7 cellular contexts compared by ENCODE assay signal in the genomic region with DNA sequence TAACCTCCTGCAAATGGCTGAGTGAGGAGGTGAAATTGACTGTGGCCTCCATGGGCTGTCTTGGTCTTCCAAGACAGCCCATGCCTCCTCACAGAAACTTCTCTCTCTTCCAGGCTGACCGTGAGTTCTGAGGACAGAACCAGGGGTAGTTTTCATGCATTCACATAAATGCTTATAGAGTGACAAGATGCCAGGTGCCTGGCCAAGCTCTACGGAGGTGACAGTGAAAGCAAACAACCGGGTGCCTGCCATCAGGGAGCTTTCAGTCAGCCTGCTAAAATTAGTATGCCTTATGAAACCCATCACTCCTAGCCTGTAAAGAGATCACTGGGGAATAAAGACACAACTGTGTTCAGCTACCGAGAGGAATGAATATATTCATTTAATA. TPM values are rescaled to one million over a fixed set of nuclear protein-coding genes. Genes with fewer than 3 reads are reported as not detected.
DNase-seq lines count a peak whose midpoint lies in the region; ATAC-seq and TF ChIP-seq lines count a peak whose summit lies in the region.

No MANE protein-coding gene starts in this region.

- H3K27me3 ChIP-seq in HUES64 (ENCODE audit: insufficient read depth, low read length), result peaks cover 18% of the 10 kb centered on the region
- no peaks in the 10 kb centered on the region for H3K27me3 ChIP-seq in kidney epithelial cell (ENCODE audit: control insufficient read depth, insufficient read depth, low read length)
- H3K27me3 ChIP-seq in stomach, result peaks cover 0 to 4% (median 0%) of the 10 kb centered on the region in 3 donors

- WGBS in HUES64, result 83% methylated on average over 3 of the region's 4 CpGs
- WGBS in stomach, 5 donors, result 34 to 42% (median 39%) methylated on average over 4 of the region's 4 CpGs

- no peaks in the 10 kb centered on the region for H3K9me3 ChIP-seq in HUES64 (ENCODE audit: insufficient read depth, low read depth, low read length)
- H3K9me3 ChIP-seq in stomach, result no peaks in the 10 kb centered on the region

- H3K4me3 ChIP-seq in HUES64 (ENCODE audit: low read length), result peak overlapping the region; percentile 80
- peak overlapping the region; percentile 71 for H3K4me3 ChIP-seq in astrocyte of the cerebellum (ENCODE audit: low read depth, low read length)
- peak overlapping the region; percentile 75 for H3K4me3 ChIP-seq in kidney epithelial cell (ENCODE audit: low read depth, low read length)
- peak overlapping the region; percentile 65 to 87 (median 72) for H3K4me3 ChIP-seq in stomach

- peak overlapping the region; percentile 94; the same call in 1 of the 2 replicates for H3K9ac ChIP-seq in HUES64 (ENCODE audit: low read depth, low read length)

- no peak for TF ChIP-seq CTCF in astrocyte of the cerebellum (IDR thresholded peaks at IDR 0.05; ENCODE audit: low read depth, low read length, missing control alignments)
- no peak for TF ChIP-seq CTCF in kidney epithelial cell (IDR thresholded peaks at IDR 0.05; ENCODE audit: insufficient read depth, low read length, poor library complexity, severe bottlenecking)
- no peak for TF ChIP-seq CTCF in stomach (IDR thresholded peaks at IDR 0.05)

- intact Hi-C loops in stomach (cut with DNase I; ENCODE audit: low total_unique reads), result no loop called here

- H3K27ac ChIP-seq in HUES64 (ENCODE audit: low read depth, low read length), result no peak overlapping the region; the same call in 1 of the 2 replicates
- peak overlapping the region; percentile 87 to 98 (median 97) for H3K27ac ChIP-seq in stomach

- DNase-seq in astrocyte of the cerebellum (ENCODE audit: low read depth) (no peak), kidney epithelial cell (ENCODE audit: low read depth) (no peak), stomach (no peak)

- TF ChIP-seq POLR2A in stomach (IDR thresholded peaks at IDR 0.05), result no peak

- in situ Hi-C loops in astrocyte of the cerebellum (cut with HindIII; ENCODE audit: low sequenced_read_pairs), result no loop called here

- H3K36me3 ChIP-seq in HUES64 (ENCODE audit: insufficient read depth, low read length), result no peaks in the 10 kb centered on the region
- H3K36me3 ChIP-seq in kidney epithelial cell (ENCODE audit: control insufficient read depth, insufficient read depth, low read length), result no peaks in the 10 kb centered on the region
- no peaks in the 10 kb centered on the region for H3K36me3 ChIP-seq in stomach

- TF ChIP-seq EP300 in stomach (IDR thresholded peaks at IDR 0.05), result no peak

- ATAC-seq in HG03442 (IDR thresholded peaks at IDR 0.05; ENCODE audit: unreplicated experiment) (no peak), HG02642 (IDR thresholded peaks at IDR 0.05; ENCODE audit: poor library complexity, unreplicated experiment) (no peak), GM19395 (IDR thresholded peaks at IDR 0.05; ENCODE audit: unreplicated experiment) (no peak)

- H3K4me1 ChIP-seq in HUES64 (ENCODE audit: insufficient read depth, low read length) (peaks cover 4% of the 10 kb centered on the region; the same call in 1 of the 2 replicates), stomach (peaks cover 6 to 39% (median 30%) of the 10 kb centered on the region in 4 donors)

RNA-seq across cellular contexts. Expression of gene RHOBTB1, which starts 0.9 kb away (rescaled TPM):
- 7.9 TPM for polyA plus RNA-seq in HUES64 (2013, experiment 1 of 2)
- 8.5 TPM for polyA plus RNA-seq in HUES64 (2013, experiment 2 of 2)
- total RNA-seq in kidney epithelial cell (21.3 and 22.2 TPM in 2 replicates), stomach (100 to 1,000 TPM in 1 of 5 donors, 10 to 100 TPM in 2, 1 to 10 TPM in 2; 2.3 to 302 (median 38.0) TPM)
- 10 to 100 TPM in 2 of 3 donors, 1 to 10 TPM in 1; 7.2 to 22.5 (median 21.4) TPM for polyA plus RNA-seq in stomach
